ENCODE assay signal across 17 cellular contexts in the genomic region with DNA sequence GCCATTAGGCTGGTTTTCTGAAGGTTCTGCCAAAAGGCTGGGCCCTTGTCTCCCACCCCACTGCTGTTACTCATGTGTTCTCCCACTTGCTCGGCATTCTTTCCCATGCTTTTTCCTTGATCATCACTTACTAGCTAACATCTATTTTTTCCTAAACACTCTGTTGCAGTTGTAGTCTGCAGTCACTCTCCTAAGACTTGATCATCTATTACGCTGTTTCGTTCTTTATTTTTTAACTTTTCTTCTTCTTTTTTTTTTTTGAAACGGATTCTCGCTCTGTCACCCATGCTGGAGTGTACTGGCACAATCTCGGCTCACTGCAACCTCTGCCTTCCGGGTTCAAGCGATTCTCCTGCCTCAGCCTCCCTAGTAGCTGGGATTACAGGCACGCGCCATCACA.
DNase-seq lines count a peak whose midpoint lies in the region; TF ChIP-seq lines count a peak whose summit lies in the region.
"Had no signal": no experiment of that assay in that cellular context is flagged by ENCODE, and none has a peak within 500 bp of the region (broad histone marks: within the 10 kb centered on the region; RNA-seq: fewer than 3 reads in every experiment).

No MANE protein-coding gene starts in this region.

- H3K4me2 ChIP-seq in mammary epithelial cell (ENCODE audit: insufficient read depth, low read depth, low read length) = no peak overlapping the region
- H3K4me2 ChIP-seq: BLaER1 had no signal

- in situ Hi-C loops in mammary epithelial cell (cut with MboI; ENCODE audit: low sequenced_read_pairs in 2 of 2) = no loop called here

- DNase-seq in MCF 10A (ENCODE audit: unreplicated experiment) (no peak), mammary epithelial cell (no peak), nephron progenitor cell (no peak), NCI-H526 (lab: John Stamatoyannopoulos, UW) (no peak), D341Med (ENCODE audit: low spot score) (no peak)
- no peak for DNase-seq in activated CD4-positive, CD25-positive, alpha-beta regulatory T cell treated with anti-CD3 and anti-CD28 coated beads, Interleukin-2, amount 50 U/mL, for 72 hours
- DNase-seq: Caco-2; CD8-positive, alpha-beta memory T cell; DMS53; GF-D8; GOT3; IMR-90; KBM-7 had no signal

- dilution Hi-C loops in mammary epithelial cell (cut with HindIII; ENCODE audit: low sequenced_read_pairs) = no loop called here

- peaks cover 73% of the 10 kb centered on the region for H3K79me2 ChIP-seq in mammary epithelial cell (ENCODE audit: insufficient read depth, low read length)

- H3K36me3 ChIP-seq in mammary epithelial cell (ENCODE audit: insufficient read depth, low read length) = no peaks in the 10 kb centered on the region
- H3K36me3 ChIP-seq: HAP-1 had no signal

- H3K4me1 ChIP-seq in mammary epithelial cell (ENCODE audit: insufficient read depth, low read length) = no peaks in the 10 kb centered on the region
- H3K4me1 ChIP-seq: Caco-2 had no signal

- H3K27ac Mint-ChIP-seq in MCF 10A (ENCODE audit: low read depth, unreplicated experiment) (peak overlapping the region; percentile 58), brain (peak overlapping the region in 3 of 5 experiments; percentile 14 to 43 (median 20)), nephron progenitor cell (peak overlapping the region; percentile 15)
- H3K27ac Mint-ChIP-seq: CD8-positive, alpha-beta memory T cell had no signal

- no peak overlapping the region for H3K9ac ChIP-seq in mammary epithelial cell (ENCODE audit: insufficient read depth, low read length)
- H3K9ac ChIP-seq: BLaER1 had no signal

- H3K27ac ChIP-seq in mammary epithelial cell (ENCODE audit: insufficient read depth, low read depth, low read length) = no peak overlapping the region
- H3K27ac ChIP-seq: 22Rv1, BLaER1 had no signal

- no TSS peak for BruUV-seq in MCF 10A (replicated peaks; lab: Mats Ljungman, UMichigan)
- BruUV-seq in mammary epithelial cell (replicated peaks; lab: Mats Ljungman, UMichigan) = no TSS peak

- intact Hi-C loops in MCF 10A (cut with micrococcal nuclease) = no loop called here
- intact Hi-C loops in mammary epithelial cell (cut with micrococcal nuclease) = no loop called here

- H3K36me3 Mint-ChIP-seq in MCF 10A (ENCODE audit: insufficient read depth, unreplicated experiment) (peaks cover 7% of the 10 kb centered on the region), brain (peaks cover 68% of the 10 kb centered on the region), nephron progenitor cell (ENCODE audit: low read depth) (peaks cover 87% of the 10 kb centered on the region)

- CTCF ChIA-PET in MCF 10A (lab: Yijun Ruan, JAX) = no interaction called here
- CTCF ChIA-PET in mammary epithelial cell (lab: Charles Lee; ENCODE audit: low non-redundant PET) = no interaction called here

- no peaks in the 10 kb centered on the region for H4K20me1 ChIP-seq in mammary epithelial cell (ENCODE audit: insufficient read depth, low read length)

- H3K4me3 Mint-ChIP-seq in MCF 10A (ENCODE audit: unreplicated experiment) = no peak overlapping the region
- no peak overlapping the region for H3K4me3 Mint-ChIP-seq in brain
- H3K4me3 Mint-ChIP-seq in nephron progenitor cell = no peak overlapping the region

- 96% methylated on average over 9 of the region's 10 CpGs for WGBS in mammary epithelial cell (ENCODE audit: low coverage, missing lambda C conversion rate)

- H3K27me3 Mint-ChIP-seq in MCF 10A (ENCODE audit: insufficient read depth, unreplicated experiment) = no peaks in the 10 kb centered on the region
- no peaks in the 10 kb centered on the region for H3K27me3 Mint-ChIP-seq in brain
- peaks cover 2% of the 10 kb centered on the region for H3K27me3 Mint-ChIP-seq in nephron progenitor cell (ENCODE audit: low read depth, poor library complexity)
- H3K27me3 Mint-ChIP-seq: CD8-positive, alpha-beta memory T cell had no signal

- POLR2A ChIA-PET in MCF 10A (lab: Yijun Ruan, JAX) = interaction anchor here (1.0 kb wide), 1 partner anchor 15 kb away, joined by 3 read pairs; no protein-coding TSS in a partner anchor

- peaks cover 19% of the 10 kb centered on the region for H3K9me3 ChIP-seq in mammary epithelial cell (replicated peaks; ENCODE audit: insufficient read depth, low read length)

- H3K4me3 ChIP-seq in mammary epithelial cell (replicated peaks in 1 of 3; ENCODE audit: insufficient read depth in 1 of 3, low read depth in 2 of 3, low read length in 3 of 3) = no peak overlapping the region
- H3K4me3 ChIP-seq: BLaER1, HAP-1 had no signal

- TF ChIP-seq CTCF in MCF 10A (IDR thresholded peaks at IDR 0.05; ENCODE audit: unreplicated experiment) = no peak
- TF ChIP-seq CTCF in mammary epithelial cell (conservative IDR thresholded peaks at IDR 0.05 in 1 of 2, IDR thresholded peaks at IDR 0.05 in 1 of 2; ENCODE audit: extremely low read depth in 1 of 2, insufficient read depth in 1 of 2, low read depth in 1 of 2, low read length in 2 of 2) = no peak
- TF ChIP-seq CTCF in brain (conservative IDR thresholded peaks at IDR 0.05) = no peak
- no peak for TF ChIP-seq CTCF in nephron progenitor cell (IDR thresholded peaks at IDR 0.05)

- H2AFZ ChIP-seq in mammary epithelial cell (ENCODE audit: low read depth, low read length) = no peak overlapping the region

- H3K4me1 Mint-ChIP-seq in MCF 10A (ENCODE audit: insufficient read depth, unreplicated experiment) (no peaks in the 10 kb centered on the region), brain (peaks cover 29% of the 10 kb centered on the region), nephron progenitor cell (peaks cover 36% of the 10 kb centered on the region)
- H3K4me1 Mint-ChIP-seq: CD8-positive, alpha-beta memory T cell had no signal

- H3K27me3 ChIP-seq in mammary epithelial cell (ENCODE audit: insufficient read depth, low read length) = no peaks in the 10 kb centered on the region
- H3K27me3 ChIP-seq: BLaER1 had no signal

- H3K9me3 Mint-ChIP-seq in MCF 10A (ENCODE audit: unreplicated experiment) (no peaks in the 10 kb centered on the region), brain (peaks cover 27 to 52% (median 36%) of the 10 kb centered on the region in 5 experiments), nephron progenitor cell (peaks cover 86% of the 10 kb centered on the region)
